15 cellular contexts compared by ENCODE assay signal in genomic region chr4:187929024-187929423, GRCh38.
A peak's percentile ranks its signal among the peaks of the same experiment; 100 is the strongest.
DNase-seq lines count a peak whose midpoint lies in the region; ATAC-seq and TF ChIP-seq lines count a peak whose summit lies in the region.
"Had no signal": no experiment of that assay in that cellular context is flagged by ENCODE, and none has a peak within 500 bp of the region (broad histone marks: within the 10 kb centered on the region; RNA-seq: fewer than 3 reads in every experiment).

No MANE protein-coding gene starts in this region.

- no peaks in the 10 kb centered on the region for H3K79me2 ChIP-seq in GM23338 (replicated peaks; ENCODE audit: insufficient read depth)
- no peaks in the 10 kb centered on the region for H3K79me2 ChIP-seq in OCI-LY7 (ENCODE audit: insufficient read depth, low read depth, low read length)

- H3K4me2 ChIP-seq in GM23338 (no peak overlapping the region), OCI-LY7 (ENCODE audit: low read length) (no peak overlapping the region)

- H3K36me3 Mint-ChIP-seq in GM23338 (ENCODE audit: low read depth) (peaks cover 4% of the 10 kb centered on the region; the same call in 2 of the 3 replicates), glutamatergic neuron (ENCODE audit: unreplicated experiment) (no peaks in the 10 kb centered on the region)
- no peaks in the 10 kb centered on the region for H3K36me3 Mint-ChIP-seq in activated T-cell treated with anti-CD3 and anti-CD28 coated beads, Interleukin-2, amount 50 U/mL, for 4 hours (ENCODE audit: insufficient read depth)
- H3K36me3 Mint-ChIP-seq: activated naive CD4-positive, alpha-beta T cell treated with anti-CD3 and anti-CD28 coated beads, Interleukin-2, amount 50 U/mL, for 24 hours had no signal

- H3K4me3 Mint-ChIP-seq in GM23338 (no peak overlapping the region), glutamatergic neuron (ENCODE audit: unreplicated experiment) (no peak overlapping the region)
- H3K4me3 Mint-ChIP-seq in activated T-cell treated with anti-CD3 and anti-CD28 coated beads, Interleukin-2, amount 50 U/mL, for 4 hours: no peak overlapping the region
- H3K4me3 Mint-ChIP-seq: activated naive CD4-positive, alpha-beta T cell treated with anti-CD3 and anti-CD28 coated beads, Interleukin-2, amount 50 U/mL, for 24 hours had no signal

- intact Hi-C loops in OCI-LY7 (cut with micrococcal nuclease; ENCODE audit: unreplicated experiment): no loop called here

- peak; percentile 44 for TF ChIP-seq CTCF in 22Rv1 (IDR thresholded peaks at IDR 0.05)
- TF ChIP-seq CTCF in GM23338 (conservative IDR thresholded peaks at IDR 0.05; ENCODE audit: low read depth in 2 of 2): peak; percentile 62 to 80
- peak; percentile 40 for TF ChIP-seq CTCF in OCI-LY7 (conservative IDR thresholded peaks at IDR 0.05; ENCODE audit: low read length)
- peak; percentile 47 for TF ChIP-seq CTCF in glutamatergic neuron (IDR thresholded peaks at IDR 0.05; ENCODE audit: partially characterized antibody, unreplicated experiment)

- peak; percentile 82 for ATAC-seq in GM23338
- ATAC-seq in activated T-cell treated with anti-CD3 and anti-CD28 coated beads, Interleukin-2, amount 50 U/mL, for 4 hours: no peak
- ATAC-seq: gastrocnemius medialis had no signal

- no peaks in the 10 kb centered on the region for H3F3A ChIP-seq in GM23338 (replicated peaks; ENCODE audit: low read depth)

- DNase-seq in GM23338 (ENCODE audit: low spot score) (peak; percentile 80), OCI-LY7 (ENCODE audit: low spot score) (no peak), glutamatergic neuron (peak; percentile 50), islet precursor cell (no peak), HPDE6-E6E7 (ENCODE audit: extremely low spot score) (no peak)
- DNase-seq in activated T-cell treated with anti-CD3 and anti-CD28 coated beads, Interleukin-2, amount 50 U/mL, for 4 hours: no peak
- no peak for DNase-seq in activated naive CD4-positive, alpha-beta T cell treated with anti-CD3 and anti-CD28 coated beads, Interleukin-2, amount 50 U/mL, for 16 hours
- DNase-seq: gastrocnemius medialis, NCI-H1048, NCI-H446, SIG-M5 had no signal

- H3K9me3 Mint-ChIP-seq in GM23338 (peaks cover 14% of the 10 kb centered on the region; the same call in 2 of the 3 replicates), glutamatergic neuron (ENCODE audit: unreplicated experiment) (peaks cover 2% of the 10 kb centered on the region)
- H3K9me3 Mint-ChIP-seq in activated T-cell treated with anti-CD3 and anti-CD28 coated beads, Interleukin-2, amount 50 U/mL, for 4 hours: peaks cover 22% of the 10 kb centered on the region

- H4K20me1 ChIP-seq in GM23338 (replicated peaks; ENCODE audit: insufficient read depth) (no peaks in the 10 kb centered on the region), OCI-LY7 (ENCODE audit: insufficient read depth, low read length) (no peaks in the 10 kb centered on the region)

- H3K9me3 ChIP-seq in OCI-LY7 (ENCODE audit: low read length): no peaks in the 10 kb centered on the region
- H3K9me3 ChIP-seq: breast epithelium, gastrocnemius medialis, thoracic aorta had no signal

- H3K27ac Mint-ChIP-seq in GM23338 (no peak overlapping the region), glutamatergic neuron (ENCODE audit: unreplicated experiment) (peak overlapping the region; percentile 59)
- H3K27ac Mint-ChIP-seq: activated naive CD4-positive, alpha-beta T cell treated with anti-CD3 and anti-CD28 coated beads, Interleukin-2, amount 50 U/mL, for 24 hours had no signal

- peak overlapping the region; percentile 95 for H2AFZ ChIP-seq in GM23338
- H2AFZ ChIP-seq in OCI-LY7 (ENCODE audit: low read length): no peak overlapping the region

- no peaks in the 10 kb centered on the region for H3K27me3 ChIP-seq in GM23338 (ENCODE audit: insufficient read depth)
- H3K27me3 ChIP-seq: breast epithelium, gastrocnemius medialis had no signal

- H3K27me3 Mint-ChIP-seq in GM23338 (ENCODE audit: insufficient read depth, low read depth, poor library complexity) (no peaks in the 10 kb centered on the region), glutamatergic neuron (ENCODE audit: unreplicated experiment) (peaks cover 2% of the 10 kb centered on the region)
- no peaks in the 10 kb centered on the region for H3K27me3 Mint-ChIP-seq in activated T-cell treated with anti-CD3 and anti-CD28 coated beads, Interleukin-2, amount 50 U/mL, for 4 hours (ENCODE audit: low read depth)
- H3K27me3 Mint-ChIP-seq: activated naive CD4-positive, alpha-beta T cell treated with anti-CD3 and anti-CD28 coated beads, Interleukin-2, amount 50 U/mL, for 24 hours had no signal

- POLR2A ChIA-PET in OCI-LY7 (lab: Charles Lee): no interaction called here

- H3K4me3 ChIP-seq in GM23338 (no peak overlapping the region), OCI-LY7 (ENCODE audit: low read depth, low read length, poor library complexity, severe bottlenecking) (no peak overlapping the region)
- H3K4me3 ChIP-seq: breast epithelium, gastrocnemius medialis, thoracic aorta had no signal

- H3K27ac ChIP-seq in 22Rv1: no peak overlapping the region
- H3K27ac ChIP-seq in GM23338 (ENCODE audit: low read depth): no peak overlapping the region
- H3K27ac ChIP-seq in OCI-LY7 (ENCODE audit: low read depth, low read length, poor library complexity, severe bottlenecking): no peak overlapping the region
- H3K27ac ChIP-seq: breast epithelium, gastrocnemius medialis, thoracic aorta had no signal

- CTCF ChIA-PET in OCI-LY7 (lab: Charles Lee; ENCODE audit: unreplicated experiment): no interaction called here

- H3K4me1 Mint-ChIP-seq in GM23338 (peaks cover 2% of the 10 kb centered on the region; the same call in 1 of the 3 replicates), glutamatergic neuron (ENCODE audit: low read depth, unreplicated experiment) (peaks cover 4% of the 10 kb centered on the region)
- no peaks in the 10 kb centered on the region for H3K4me1 Mint-ChIP-seq in activated T-cell treated with anti-CD3 and anti-CD28 coated beads, Interleukin-2, amount 50 U/mL, for 4 hours (ENCODE audit: low read depth)
- H3K4me1 Mint-ChIP-seq: activated naive CD4-positive, alpha-beta T cell treated with anti-CD3 and anti-CD28 coated beads, Interleukin-2, amount 50 U/mL, for 24 hours had no signal

- no peaks in the 10 kb centered on the region for H3K9me2 ChIP-seq in GM23338 (ENCODE audit: insufficient read depth)
- H3K9me2 ChIP-seq in OCI-LY7 (ENCODE audit: insufficient read depth, low read length): no peaks in the 10 kb centered on the region

- H3K4me1 ChIP-seq in GM23338 (ENCODE audit: insufficient read depth) (no peaks in the 10 kb centered on the region), OCI-LY7 (ENCODE audit: insufficient read depth, low read length, poor library complexity, severe bottlenecking) (no peaks in the 10 kb centered on the region)
- H3K4me1 ChIP-seq: breast epithelium, gastrocnemius medialis had no signal

- BruUV-seq in OCI-LY7 (replicated peaks; lab: Mats Ljungman, UMichigan): no TSS peak

- H3K36me3 ChIP-seq in GM23338 (ENCODE audit: insufficient read depth) (no peaks in the 10 kb centered on the region), OCI-LY7 (ENCODE audit: insufficient read depth, low read length) (no peaks in the 10 kb centered on the region)
- H3K36me3 ChIP-seq: breast epithelium, gastrocnemius medialis, thoracic aorta had no signal

TF ChIP-seq in GM23338, 12 proteins besides CTCF, POLR2A, EP300 and RAD21:
- TF ChIP-seq, protein P1, sequence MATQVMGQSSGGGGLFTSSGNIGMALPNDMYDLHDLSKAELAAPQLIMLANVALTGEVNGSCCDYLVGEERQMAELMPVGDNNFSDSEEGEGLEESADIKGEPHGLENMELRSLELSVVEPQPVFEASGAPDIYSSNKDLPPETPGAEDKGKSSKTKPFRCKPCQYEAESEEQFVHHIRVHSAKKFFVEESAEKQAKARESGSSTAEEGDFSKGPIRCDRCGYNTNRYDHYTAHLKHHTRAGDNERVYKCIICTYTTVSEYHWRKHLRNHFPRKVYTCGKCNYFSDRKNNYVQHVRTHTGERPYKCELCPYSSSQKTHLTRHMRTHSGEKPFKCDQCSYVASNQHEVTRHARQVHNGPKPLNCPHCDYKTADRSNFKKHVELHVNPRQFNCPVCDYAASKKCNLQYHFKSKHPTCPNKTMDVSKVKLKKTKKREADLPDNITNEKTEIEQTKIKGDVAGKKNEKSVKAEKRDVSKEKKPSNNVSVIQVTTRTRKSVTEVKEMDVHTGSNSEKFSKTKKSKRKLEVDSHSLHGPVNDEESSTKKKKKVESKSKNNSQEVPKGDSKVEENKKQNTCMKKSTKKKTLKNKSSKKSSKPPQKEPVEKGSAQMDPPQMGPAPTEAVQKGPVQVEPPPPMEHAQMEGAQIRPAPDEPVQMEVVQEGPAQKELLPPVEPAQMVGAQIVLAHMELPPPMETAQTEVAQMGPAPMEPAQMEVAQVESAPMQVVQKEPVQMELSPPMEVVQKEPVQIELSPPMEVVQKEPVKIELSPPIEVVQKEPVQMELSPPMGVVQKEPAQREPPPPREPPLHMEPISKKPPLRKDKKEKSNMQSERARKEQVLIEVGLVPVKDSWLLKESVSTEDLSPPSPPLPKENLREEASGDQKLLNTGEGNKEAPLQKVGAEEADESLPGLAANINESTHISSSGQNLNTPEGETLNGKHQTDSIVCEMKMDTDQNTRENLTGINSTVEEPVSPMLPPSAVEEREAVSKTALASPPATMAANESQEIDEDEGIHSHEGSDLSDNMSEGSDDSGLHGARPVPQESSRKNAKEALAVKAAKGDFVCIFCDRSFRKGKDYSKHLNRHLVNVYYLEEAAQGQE (IDR thresholded peaks at IDR 0.05; ENCODE audit: unreplicated experiment): no peak
- TF ChIP-seq JUNB (IDR thresholded peaks at IDR 0.05; ENCODE audit: unreplicated experiment) (no peak), POLR2AphosphoS5 (IDR thresholded peaks at IDR 0.05; ENCODE audit: low read depth) (no peak), EZH2 (IDR thresholded peaks at IDR 0.05; ENCODE audit: low read depth, unreplicated experiment) (no peak), ZNF331 (CRISPR knock-in tag; IDR thresholded peaks at IDR 0.05; ENCODE audit: low read depth) (no peak)

Comparison
In these comparisons a context has a peak if more than half of its experiments do, and no peak if none do; other contexts are left out.
1. DNase-seq: peak in GM23338 (single experiment) and glutamatergic neuron (single experiment); none in OCI-LY7 (single experiment), islet precursor cell (single experiment), activated T-cell treated with anti-CD3 and anti-CD28 coated beads, Interleukin-2, amount 50 U/mL, for 4 hours (single experiment), HPDE6-E6E7 (single experiment) and activated naive CD4-positive, alpha-beta T cell treated with anti-CD3 and anti-CD28 coated beads, Interleukin-2, amount 50 U/mL, for 16 hours (single experiment).
2. Peak in every context shown above with its lines, with median percentiles within 50 percentile points of each other: CTCF ChIP-seq.